21 cellular contexts compared by ENCODE assay signal in the genomic region with DNA sequence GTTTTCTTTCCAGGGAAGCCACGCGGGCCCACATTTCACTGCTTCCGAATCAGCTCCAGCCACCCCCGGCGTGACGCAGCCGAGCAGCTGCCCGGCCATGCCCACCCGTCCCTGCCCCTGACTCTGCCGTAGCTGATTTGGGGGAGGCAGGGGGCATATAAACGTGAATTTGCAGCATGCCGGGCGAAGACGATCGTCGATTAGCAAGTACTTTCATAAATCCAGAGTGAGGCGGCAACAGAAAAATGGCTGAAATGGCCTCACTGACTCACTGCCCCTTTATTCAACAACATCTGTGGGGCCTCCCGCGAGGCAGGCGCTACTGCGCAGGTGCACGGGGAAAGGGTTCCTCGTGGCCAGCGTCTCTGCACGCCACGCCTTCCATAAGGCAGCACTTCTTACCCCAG.
A peak's percentile ranks its signal among the peaks of the same experiment; 100 is the strongest.
DNase-seq lines count a peak whose midpoint lies in the region; ATAC-seq, FAIRE-seq and TF ChIP-seq lines count a peak whose summit lies in the region.
"Had no signal": no experiment of that assay in that cellular context is flagged by ENCODE, and none has a peak within 500 bp of the region (broad histone marks: within the 10 kb centered on the region; RNA-seq: fewer than 3 reads in every experiment).

No MANE protein-coding gene starts in this region.

- no peak overlapping the region for H3K4me2 ChIP-seq in HepG2 (ENCODE audit: low read depth, low read length)
- H3K4me2 ChIP-seq: hepatocyte had no signal

- H3K4me1 ChIP-seq in right lobe of liver (peaks cover 0 to 4% (median 0%) of the 10 kb centered on the region in 4 donors), HepG2 (ENCODE audit: insufficient read depth, low read length) (no peaks in the 10 kb centered on the region)

- no peak for TF ChIP-seq POLR2A in right lobe of liver (IDR thresholded peaks at IDR 0.05)
- TF ChIP-seq POLR2A in HepG2 (IDR thresholded peaks at IDR 0.05; ENCODE audit: insufficient read depth in 1 of 2, low read depth in 2 of 2, low read length in 2 of 2): no peak

- DNase-seq in right lobe of liver (peak in 2 of 3 donors; percentile 15 to 48), HepG2 (ENCODE audit: low spot score) (no peak), ecto neural progenitor cell (ENCODE audit: low spot score) (peak; percentile 25), MCF 10A (ENCODE audit: unreplicated experiment) (no peak)
- DNase-seq: activated CD4-positive, alpha-beta T cell treated with anti-CD3 and anti-CD28 coated beads for 1 hour; activated gamma-delta T cell; C1 segment of cervical spinal cord; GDM1; H9; NCI-H1417 treated with DMSO at 0.1 percent for 48 hours; NCI-H524 had no signal

- H4K20me1 ChIP-seq in HepG2 (ENCODE audit: insufficient read depth, low read length): no peaks in the 10 kb centered on the region

- peaks cover 27% of the 10 kb centered on the region for H3K4me1 Mint-ChIP-seq in nephron
- no peaks in the 10 kb centered on the region for H3K4me1 Mint-ChIP-seq in MCF 10A (ENCODE audit: insufficient read depth, unreplicated experiment)
- H3K4me1 Mint-ChIP-seq: H9 had no signal

- POLR2A ChIA-PET in HepG2 (lab: Yijun Ruan, JAX) (no interaction called here), MCF 10A (lab: Yijun Ruan, JAX) (no interaction called here)

- H3K4me3 Mint-ChIP-seq in nephron: no peak overlapping the region
- no peak overlapping the region for H3K4me3 Mint-ChIP-seq in MCF 10A (ENCODE audit: unreplicated experiment)
- H3K4me3 Mint-ChIP-seq: H9; stimulated activated effector memory CD8-positive, alpha-beta T cell treated with anti-CD3 and anti-CD28 coated beads, Interleukin-12 subunit alpha, Interleukin-12 subunit beta, amount 100 ng/mL, for 72 hours had no signal

- BruUV-seq in HepG2 (replicated peaks; lab: Mats Ljungman, UMichigan): no TSS peak
- no TSS peak for BruUV-seq in MCF 10A (replicated peaks; lab: Mats Ljungman, UMichigan)

- ATAC-seq in right lobe of liver (no peak), HepG2 (no peak), GM18909 (IDR thresholded peaks at IDR 0.05; ENCODE audit: poor library complexity, unreplicated experiment) (no peak), GM21717 (IDR thresholded peaks at IDR 0.05; ENCODE audit: unreplicated experiment) (no peak), HG02571 (IDR thresholded peaks at IDR 0.05; ENCODE audit: unreplicated experiment) (no peak)
- ATAC-seq: stimulated activated effector memory CD8-positive, alpha-beta T cell treated with anti-CD3 and anti-CD28 coated beads, Interleukin-12 subunit alpha, Interleukin-12 subunit beta, amount 100 ng/mL, for 72 hours had no signal

- H3K27me3 ChIP-seq in right lobe of liver (no peaks in the 10 kb centered on the region), HepG2 (ENCODE audit: control insufficient read depth in 1 of 2, insufficient read depth in 2 of 2, low read length in 2 of 2) (peaks cover 6 to 41% of the 10 kb centered on the region in 2 experiments)
- H3K27me3 ChIP-seq: breast epithelium, hepatocyte, suprapubic skin had no signal

- H3K27me3 Mint-ChIP-seq in nephron (ENCODE audit: low read depth) (peaks cover 23% of the 10 kb centered on the region), MCF 10A (ENCODE audit: insufficient read depth, unreplicated experiment) (peaks cover 42% of the 10 kb centered on the region)

- no peak overlapping the region for H3K9ac ChIP-seq in HepG2 (ENCODE audit: insufficient read depth, low read depth, low read length)

- TF ChIP-seq EP300 in HepG2 (IDR thresholded peaks at IDR 0.05; ENCODE audit: low read depth in 2 of 2, low read length in 2 of 2) (no peak), HepG2 (CRISPR knock-in tag; IDR thresholded peaks at IDR 0.05; ENCODE audit: borderline replicate concordance) (no peak)

- H3K79me2 ChIP-seq in HepG2 (ENCODE audit: insufficient read depth, low read length): no peaks in the 10 kb centered on the region
- H3K79me2 ChIP-seq: hepatocyte had no signal

- TF ChIP-seq CTCF in right lobe of liver (IDR thresholded peaks at IDR 0.05) (no peak), HepG2 (CRISPR knock-in tag; IDR thresholded peaks at IDR 0.05) (no peak), nephron (IDR thresholded peaks at IDR 0.05; ENCODE audit: unreplicated experiment in 3 of 3) (no peak), MCF 10A (IDR thresholded peaks at IDR 0.05; ENCODE audit: unreplicated experiment) (no peak)

- no peak for FAIRE-seq in HepG2 (lab: Jason Lieb, UNC)
- FAIRE-seq: HTR-8/SVneo, islet of Langerhans had no signal

- H3K27ac Mint-ChIP-seq in nephron: peak overlapping the region; percentile 36 to 74 (median 70)
- H3K27ac Mint-ChIP-seq in MCF 10A (ENCODE audit: low read depth, unreplicated experiment): no peak overlapping the region
- H3K27ac Mint-ChIP-seq: H9 had no signal

- H3K27ac ChIP-seq in right lobe of liver (no peak overlapping the region), HepG2 (ENCODE audit: extremely low read length, insufficient read depth, low read length) (no peak overlapping the region)
- H3K27ac ChIP-seq: breast epithelium, hepatocyte, suprapubic skin had no signal

- intact Hi-C loops in right lobe of liver (cut with DNase I): loop anchor here in 1 of 2 donors (10.0 kb wide), 1 partner anchor 112 kb away; no protein-coding TSS in a partner anchor
- intact Hi-C loops in HepG2 (cut with micrococcal nuclease; ENCODE audit: unreplicated experiment): no loop called here
- intact Hi-C loops in MCF 10A (cut with micrococcal nuclease): loop anchor here (10.0 kb wide), 2 partner anchors 122 to 342 kb away; partner anchors contain the start of gene DLL1

- H3K4me3 ChIP-seq in right lobe of liver (no peak overlapping the region), HepG2 (replicated peaks in 1 of 3; ENCODE audit: insufficient read depth in 1 of 3, low read depth in 2 of 3, low read length in 3 of 3) (no peak overlapping the region)
- H3K4me3 ChIP-seq: breast epithelium, hepatocyte, suprapubic skin had no signal

- 89% methylated on average over 6 of the region's 26 CpGs for WGBS in right lobe of liver (ENCODE audit: insufficient coverage, low coverage, low lambda C conversion rate, missing lambda C conversion rate)
- 52% methylated on average over 26 of the region's 26 CpGs for WGBS in HepG2 (ENCODE audit: low lambda C conversion rate)

- CTCF ChIA-PET in HepG2 (lab: Yijun Ruan, JAX; ENCODE audit: low intra/inter-chr PET ratio, low total read pairs): no interaction called here
- CTCF ChIA-PET in MCF 10A (lab: Yijun Ruan, JAX): no interaction called here

- H3K36me3 ChIP-seq in right lobe of liver: no peaks in the 10 kb centered on the region
- H3K36me3 ChIP-seq in HepG2 (replicated peaks in 1 of 2; ENCODE audit: control insufficient read depth in 1 of 2, insufficient read depth in 2 of 2, low read length in 2 of 2): no peaks in the 10 kb centered on the region
- H3K36me3 ChIP-seq: breast epithelium, suprapubic skin had no signal

- H3K36me3 Mint-ChIP-seq in nephron (ENCODE audit: low read depth): no peaks in the 10 kb centered on the region
- H3K36me3 Mint-ChIP-seq in MCF 10A (ENCODE audit: insufficient read depth, unreplicated experiment): peaks cover 10% of the 10 kb centered on the region

- TF ChIP-seq RAD21 in HepG2 (CRISPR knock-in tag; IDR thresholded peaks at IDR 0.05): no peak

- in situ Hi-C loops in HepG2 (cut with HindIII; ENCODE audit: extremely low pct_ligation_motif_present, low pct_unique_long_range_greater_than_20kb): no loop called here

- no peak overlapping the region for H2AFZ ChIP-seq in HepG2 (ENCODE audit: low read length)
- H2AFZ ChIP-seq: hepatocyte had no signal

- H3K9me3 ChIP-seq in right lobe of liver (no peaks in the 10 kb centered on the region), HepG2 (ENCODE audit: low read length) (peaks cover 30% of the 10 kb centered on the region)
- H3K9me3 ChIP-seq: breast epithelium, suprapubic skin had no signal

- peaks cover 9% of the 10 kb centered on the region for H3K9me3 Mint-ChIP-seq in nephron
- H3K9me3 Mint-ChIP-seq in MCF 10A (ENCODE audit: unreplicated experiment): no peaks in the 10 kb centered on the region
- H3K9me3 Mint-ChIP-seq: stimulated activated effector memory CD8-positive, alpha-beta T cell treated with anti-CD3 and anti-CD28 coated beads, Interleukin-12 subunit alpha, Interleukin-12 subunit beta, amount 100 ng/mL, for 72 hours had no signal

TF ChIP-seq in HepG2, 621 proteins besides CTCF, POLR2A, EP300 and RAD21:
- TF ChIP-seq NR2F1 (CRISPR knock-in tag; IDR thresholded peaks at IDR 0.05) (no peak), POLR2AphosphoS5 (IDR thresholded peaks at IDR 0.05; ENCODE audit: low read depth, low read length) (no peak), MBNL3 (CRISPR knock-in tag; conservative IDR thresholded peaks at IDR 0.05) (no peak)

Comparison
In these comparisons a context has a peak if more than half of its experiments do, and no peak if none do; other contexts are left out.
1. DNase-seq: peak in right lobe of liver (2 of 3) and ecto neural progenitor cell (single experiment); none in HepG2 (single experiment) and MCF 10A (single experiment).